ENCODE assay signal across 8 cellular contexts in the genomic region with DNA sequence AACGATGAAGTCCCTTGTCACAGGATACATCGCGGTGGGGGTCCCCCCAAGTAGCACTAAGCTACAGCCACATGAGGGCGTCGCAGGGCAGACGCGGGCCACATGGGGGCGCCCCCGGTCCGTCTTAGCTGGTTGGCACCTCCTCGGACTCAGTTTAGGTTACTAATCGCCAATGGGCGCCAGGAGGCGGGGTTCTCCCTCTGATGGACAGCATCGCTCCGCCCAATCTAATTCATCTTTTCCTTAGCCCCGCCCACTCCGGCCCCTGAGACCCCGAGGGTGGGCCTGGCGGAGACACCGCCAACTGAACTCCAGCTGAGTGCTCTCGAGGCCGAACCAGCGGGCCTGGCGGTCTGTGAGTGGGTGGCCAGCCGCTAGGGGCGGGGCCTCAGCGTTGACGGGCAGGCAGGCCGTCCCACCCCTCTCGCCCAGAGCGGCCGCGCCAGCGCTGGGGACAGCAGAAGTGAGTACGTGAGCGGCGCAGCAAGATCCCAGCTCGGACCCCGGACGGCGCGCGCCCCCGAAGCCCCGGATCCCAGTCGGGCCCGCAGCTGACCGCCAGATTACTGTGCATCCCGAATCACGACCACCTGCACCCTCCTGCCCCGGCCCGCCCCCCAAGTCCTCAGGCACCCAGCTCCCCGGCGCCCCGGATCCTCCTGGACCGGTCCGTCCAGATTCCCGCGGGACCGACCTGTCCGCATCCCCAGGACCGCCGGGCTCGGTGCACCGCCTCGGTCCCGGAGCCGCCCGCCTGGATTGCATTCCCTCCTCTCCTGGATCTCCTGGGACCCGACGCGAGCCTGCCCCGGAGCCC. TPM values are rescaled to one million over a fixed set of nuclear protein-coding genes. Genes with fewer than 3 reads are reported as not detected.
DNase-seq lines count a peak whose midpoint lies in the region; ATAC-seq and TF ChIP-seq lines count a peak whose summit lies in the region.

A gene (plus strand): TSS at position 457 of the 817 bp plus-strand sequence. CDS start 451 bp downstream, outside the sequence.

- peak within 1 kb of the TSS; percentile 71 for H3K4me3 ChIP-seq in BLaER1
- peak within 1 kb of the TSS; percentile 78 for H3K4me3 ChIP-seq in colonic mucosa

- peak within 1 kb of the TSS; percentile 99 for H3K4me2 ChIP-seq in BLaER1

- peak within 1 kb of the TSS; percentile 10 for H3K27ac Mint-ChIP-seq in activated CD4-positive, alpha-beta T cell treated with anti-CD3 and anti-CD28 coated beads, Interleukin-2, amount 10 ng/mL, durations not matched to agents 24 days and 14 days

- H3K4me1 ChIP-seq in BLaER1: peaks cover 17% of the 10 kb centered on the region
- H3K4me1 ChIP-seq in colonic mucosa: peaks cover 18% of the 10 kb centered on the region

- ATAC-seq in GM19372 (IDR thresholded peaks at IDR 0.05; ENCODE audit: low read depth, unreplicated experiment) (peak; percentile 92), HG03520 (IDR thresholded peaks at IDR 0.05; ENCODE audit: unreplicated experiment) (peak; percentile 74)

- no peaks in the 10 kb centered on the region for H3K9me3 Mint-ChIP-seq in activated CD4-positive, alpha-beta T cell treated with anti-CD3 and anti-CD28 coated beads, Interleukin-2, amount 10 ng/mL, durations not matched to agents 24 days and 14 days

- H3K36me3 Mint-ChIP-seq in activated CD4-positive, alpha-beta T cell treated with anti-CD3 and anti-CD28 coated beads, Interleukin-2, amount 10 ng/mL, durations not matched to agents 24 days and 14 days (ENCODE audit: low read depth): no peaks in the 10 kb centered on the region

- H3K27ac ChIP-seq in BLaER1 (no peak within 1 kb of the TSS), colonic mucosa (peak within 1 kb of the TSS; percentile 36)

- peaks cover 55% of the 10 kb centered on the region for H3K27me3 Mint-ChIP-seq in activated CD4-positive, alpha-beta T cell treated with anti-CD3 and anti-CD28 coated beads, Interleukin-2, amount 10 ng/mL, durations not matched to agents 24 days and 14 days

- DNase-seq in NCI-H526 (lab: John Stamatoyannopoulos, UW) (peak; percentile 99 to 100), colonic mucosa (peak; percentile 100), kidney glomerular epithelial cell (lab: John Stamatoyannopoulos, UW) (peak; percentile 94)
- peak; percentile 96 for DNase-seq in activated CD4-positive, alpha-beta T cell treated with anti-CD3 and anti-CD28 coated beads, Interleukin-2, amount 10 ng/mL, durations not matched to agents 24 days and 14 days
- DNase-seq in stimulated activated CD4-positive, alpha-beta T cell treated with anti-CD3 and anti-CD28 coated beads, Interleukin-15, amount 100 ng/mL, for 48 hours (ENCODE audit: low read depth in 2 of 2): peak; percentile 90 to 93

- H3K36me3 ChIP-seq in BLaER1: no peaks in the 10 kb centered on the region
- H3K36me3 ChIP-seq in colonic mucosa: no peaks in the 10 kb centered on the region

- intact Hi-C loops in activated CD4-positive, alpha-beta T cell treated with anti-CD3 and anti-CD28 coated beads, Interleukin-2, amount 10 ng/mL, durations not matched to agents 24 days and 14 days (cut with micrococcal nuclease): loop anchor here (1.0 kb wide), 6 partner anchors 76 to 242 kb away; a partner anchor contains a TSS
- intact Hi-C loops in colonic mucosa (cut with DNase I): no loop called here

- peaks cover 18% of the 10 kb centered on the region for H3K4me1 Mint-ChIP-seq in activated CD4-positive, alpha-beta T cell treated with anti-CD3 and anti-CD28 coated beads, Interleukin-2, amount 10 ng/mL, durations not matched to agents 24 days and 14 days

- peaks cover 46% of the 10 kb centered on the region for H4K20me1 ChIP-seq in BLaER1

- H3K27me3 ChIP-seq in BLaER1: peaks cover 58% of the 10 kb centered on the region
- H3K27me3 ChIP-seq in colonic mucosa: no peaks in the 10 kb centered on the region

- H3K9me3 ChIP-seq in BLaER1 (no peaks in the 10 kb centered on the region), colonic mucosa (no peaks in the 10 kb centered on the region)

- peak; percentile 93 for TF ChIP-seq CTCF in colonic mucosa (IDR thresholded peaks at IDR 0.05)

- peak within 1 kb of the TSS; percentile 77 for H3K4me3 Mint-ChIP-seq in activated CD4-positive, alpha-beta T cell treated with anti-CD3 and anti-CD28 coated beads, Interleukin-2, amount 10 ng/mL, durations not matched to agents 24 days and 14 days

- H3K9ac ChIP-seq in BLaER1 (peak within 1 kb of the TSS; percentile 52; the same call in 1 of the 2 replicates), colonic mucosa (ENCODE audit: low read depth in 2 of 2, low read length in 2 of 2) (peak within 1 kb of the TSS; percentile 77 to 83)

RNA-seq across cellular contexts. Expression of the gene that starts here (rescaled TPM):
- total RNA-seq in activated CD4-positive, alpha-beta T cell treated with anti-CD3 and anti-CD28 coated beads, Interleukin-2, amount 10 ng/mL, durations not matched to agents 24 days and 14 days: 0.05 TPM in 1 of 2 replicates, not detected in the other
- 10 to 100 TPM; 40.1 to 64.2 TPM for total RNA-seq in colonic mucosa

Comparison
In these comparisons a context has a peak if more than half of its experiments do, and no peak if none do; other contexts are left out.
1. RNA of the gene that starts here (total RNA-seq): 40.1 to 64.2 TPM in colonic mucosa; 0.05 TPM in activated CD4-positive, alpha-beta T cell treated with anti-CD3 and anti-CD28 coated beads, Interleukin-2, amount 10 ng/mL, durations not matched to agents 24 days and 14 days; every median in the first group is over 10 times any median in the second.
2. Peak in DNase-seq in activated CD4-positive, alpha-beta T cell treated with anti-CD3 and anti-CD28 coated beads, Interleukin-2, amount 10 ng/mL, durations not matched to agents 24 days and 14 days; RNA of the gene not detected or under 1 TPM.
3. Peak in every context shown above with its lines, with median percentiles within 50 percentile points of each other: DNase-seq.